Comparison of ENCODE assay signal across 15 cellular contexts in the genomic region with DNA sequence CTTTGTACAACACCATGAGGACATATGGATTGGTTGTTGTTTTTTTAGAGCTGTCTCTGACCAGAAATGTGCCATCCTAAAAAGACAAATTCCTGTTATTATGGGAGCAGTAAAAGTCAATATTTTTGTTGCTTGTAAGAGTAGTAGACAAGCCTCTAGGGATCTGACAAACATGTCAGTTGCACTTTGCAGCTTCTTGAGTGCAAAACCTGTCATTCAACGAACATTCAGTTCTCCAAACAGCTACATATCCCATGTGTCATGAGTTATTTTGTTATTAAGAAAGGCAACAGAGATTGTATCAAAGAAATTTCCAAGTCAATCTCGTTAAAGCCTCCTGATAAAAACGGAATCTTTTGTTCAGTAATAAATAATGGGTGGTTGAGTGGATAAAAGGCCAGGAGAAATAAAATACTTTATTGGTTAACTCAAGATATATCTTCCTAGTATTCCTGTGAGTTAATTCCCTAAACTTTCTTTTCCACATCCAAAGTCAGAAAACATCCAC. TPM values are rescaled to one million over a fixed set of nuclear protein-coding genes. Genes with fewer than 3 reads are reported as not detected.
DNase-seq lines count a peak whose midpoint lies in the region; ATAC-seq and TF ChIP-seq lines count a peak whose summit lies in the region.
"Had no signal": no experiment of that assay in that cellular context is flagged by ENCODE, and none has a peak within 500 bp of the region (broad histone marks: within the 10 kb centered on the region; RNA-seq: fewer than 3 reads in every experiment).

No MANE protein-coding gene starts in this region.

- peak overlapping the region; percentile 44 for H3K27ac ChIP-seq in VCaP

- H3K9me3 Mint-ChIP-seq in stimulated activated naive CD8-positive, alpha-beta T cell treated with anti-CD3 and anti-CD28 coated beads, Interleukin-15, Interleukin-2, amounts not matched to agents 100 ng/mL and 50 ng/mL, for 24 hours = peaks cover 5% of the 10 kb centered on the region
- H3K9me3 Mint-ChIP-seq in stimulated activated naive CD8-positive, alpha-beta T cell treated with anti-CD3 and anti-CD28 coated beads, Interleukin-15, amount 100 ng/mL, for 72 hours = peaks cover 8% of the 10 kb centered on the region in 2 donors
- no peaks in the 10 kb centered on the region for H3K9me3 Mint-ChIP-seq in osteocyte (ENCODE audit: unreplicated experiment)

- no peak overlapping the region for H3K4me3 Mint-ChIP-seq in stimulated activated naive CD8-positive, alpha-beta T cell treated with anti-CD3 and anti-CD28 coated beads, Interleukin-15, Interleukin-2, amounts not matched to agents 100 ng/mL and 50 ng/mL, for 24 hours
- H3K4me3 Mint-ChIP-seq in stimulated activated naive CD8-positive, alpha-beta T cell treated with anti-CD3 and anti-CD28 coated beads, Interleukin-15, amount 100 ng/mL, for 72 hours = peak overlapping the region in 1 of 2 donors; percentile 21
- H3K4me3 Mint-ChIP-seq in osteocyte (ENCODE audit: unreplicated experiment) = no peak overlapping the region

- H3K36me3 Mint-ChIP-seq in stimulated activated naive CD8-positive, alpha-beta T cell treated with anti-CD3 and anti-CD28 coated beads, Interleukin-15, Interleukin-2, amounts not matched to agents 100 ng/mL and 50 ng/mL, for 24 hours (ENCODE audit: low read depth) = peaks cover 97% of the 10 kb centered on the region
- no peaks in the 10 kb centered on the region for H3K36me3 Mint-ChIP-seq in osteocyte (ENCODE audit: unreplicated experiment)

- peaks cover 54% of the 10 kb centered on the region for H3K4me1 Mint-ChIP-seq in stimulated activated naive CD8-positive, alpha-beta T cell treated with anti-CD3 and anti-CD28 coated beads, Interleukin-15, Interleukin-2, amounts not matched to agents 100 ng/mL and 50 ng/mL, for 24 hours (ENCODE audit: low read depth)
- H3K4me1 Mint-ChIP-seq in stimulated activated naive CD8-positive, alpha-beta T cell treated with anti-CD3 and anti-CD28 coated beads, Interleukin-15, amount 100 ng/mL, for 72 hours = peaks cover 61% of the 10 kb centered on the region
- H3K4me1 Mint-ChIP-seq in osteocyte (ENCODE audit: unreplicated experiment) = peaks cover 34% of the 10 kb centered on the region

- H3K27me3 Mint-ChIP-seq in stimulated activated naive CD8-positive, alpha-beta T cell treated with anti-CD3 and anti-CD28 coated beads, Interleukin-15, Interleukin-2, amounts not matched to agents 100 ng/mL and 50 ng/mL, for 24 hours = no peaks in the 10 kb centered on the region
- no peaks in the 10 kb centered on the region for H3K27me3 Mint-ChIP-seq in stimulated activated naive CD8-positive, alpha-beta T cell treated with anti-CD3 and anti-CD28 coated beads, Interleukin-15, amount 100 ng/mL, for 72 hours
- H3K27me3 Mint-ChIP-seq in osteocyte (ENCODE audit: unreplicated experiment) = peaks cover 89% of the 10 kb centered on the region

- no peak for ATAC-seq in stimulated activated naive CD8-positive, alpha-beta T cell treated with anti-CD3 and anti-CD28 coated beads, Interleukin-15, amount 100 ng/mL, for 72 hours

- TF ChIP-seq CTCF in VCaP (conservative IDR thresholded peaks at IDR 0.05) (no peak), osteocyte (IDR thresholded peaks at IDR 0.05) (no peak)

- H3K27ac Mint-ChIP-seq in stimulated activated naive CD8-positive, alpha-beta T cell treated with anti-CD3 and anti-CD28 coated beads, Interleukin-15, Interleukin-2, amounts not matched to agents 100 ng/mL and 50 ng/mL, for 24 hours = peak overlapping the region; percentile 10
- H3K27ac Mint-ChIP-seq in stimulated activated naive CD8-positive, alpha-beta T cell treated with anti-CD3 and anti-CD28 coated beads, Interleukin-15, amount 100 ng/mL, for 72 hours = peak overlapping the region in 1 of 2 donors; percentile 70
- H3K27ac Mint-ChIP-seq in osteocyte (ENCODE audit: unreplicated experiment) = peak overlapping the region; percentile 7

- DNase-seq in stimulated activated naive CD8-positive, alpha-beta T cell treated with anti-CD3 and anti-CD28 coated beads, Interleukin-15, amount 100 ng/mL, for 72 hours = no peak
- no peak for DNase-seq in osteocyte (ENCODE audit: extremely low spot score, unreplicated experiment)
- DNase-seq in NCI-H2227 treated with DMSO at 0.1 percent for 48 hours (lab: John Stamatoyannopoulos, UW) = no peak
- no peak for DNase-seq in MV-4-11 (lab: John Stamatoyannopoulos, UW)
- no peak for DNase-seq in activated effector memory CD4-positive, alpha-beta T cell treated with Interleukin-2 at 50 U/mL for 16 hours
- DNase-seq: H7, IMR-90, NCI-H2029, NCI-H2171 treated with DMSO at 0.1 percent for 48 hours, NCI-H510A, NCI-H82, SHP77 treated with DMSO at 0.1 percent for 48 hours had no signal

RNA-seq across cellular contexts. Expression of a gene that starts 18.1 kb away (rescaled TPM):
- total RNA-seq in osteocyte = not detected in 2 replicates
- total RNA-seq: IMR-90, LHCN-M2 had no signal

RNA-seq across cellular contexts. Expression of a gene that starts 46.7 kb away (rescaled TPM):
- total RNA-seq in osteocyte = not detected in 2 replicates
- total RNA-seq: IMR-90, LHCN-M2 had no signal
